ENCODE assay signal across 10 cellular contexts in genomic region chr5:154059039-154059430, GRCh38. TPM values are rescaled to one million over a fixed set of nuclear protein-coding genes. Genes with fewer than 3 reads are reported as not detected.
DNase-seq lines count a peak whose midpoint lies in the region; ATAC-seq and TF ChIP-seq lines count a peak whose summit lies in the region.
"Had no signal": no experiment of that assay in that cellular context is flagged by ENCODE, and none has a peak within 500 bp of the region (broad histone marks: within the 10 kb centered on the region; RNA-seq: fewer than 3 reads in every experiment).

No MANE protein-coding gene starts in this region.

- H3K36me3 ChIP-seq in H7 (replicated peaks; ENCODE audit: control insufficient read depth, insufficient read depth, low read length) (no peaks in the 10 kb centered on the region), neural progenitor cell (no peaks in the 10 kb centered on the region)

- POLR2A ChIA-PET in activated CD4-positive, alpha-beta T cell treated with anti-CD3 and anti-CD28 coated beads, Interleukin-2, amount 10 ng/mL, durations not matched to agents 7 days and 5 days (lab: Charles Lee) = no interaction called here

- no peak overlapping the region for H3K4me3 Mint-ChIP-seq in neural progenitor cell
- no peak overlapping the region for H3K4me3 Mint-ChIP-seq in activated CD4-positive, alpha-beta T cell treated with anti-CD3 and anti-CD28 coated beads, Interleukin-2, amount 10 ng/mL, durations not matched to agents 7 days and 5 days

- H4K20me1 ChIP-seq in neural progenitor cell (ENCODE audit: low read depth) = peaks cover 27% of the 10 kb centered on the region

- H3K4me1 Mint-ChIP-seq in neural progenitor cell = peaks cover 12% of the 10 kb centered on the region
- peaks cover 18% of the 10 kb centered on the region for H3K4me1 Mint-ChIP-seq in activated CD4-positive, alpha-beta T cell treated with anti-CD3 and anti-CD28 coated beads, Interleukin-2, amount 10 ng/mL, durations not matched to agents 7 days and 5 days

- H3K4me3 ChIP-seq in H7 (ENCODE audit: insufficient read depth, low read depth, low read length) = no peak overlapping the region
- H3K4me3 ChIP-seq in neural progenitor cell = no peak overlapping the region
- H3K4me3 ChIP-seq: body of pancreas, left lung had no signal

- peaks cover 4% of the 10 kb centered on the region for H3K36me3 Mint-ChIP-seq in neural progenitor cell
- H3K36me3 Mint-ChIP-seq in activated CD4-positive, alpha-beta T cell treated with anti-CD3 and anti-CD28 coated beads, Interleukin-2, amount 10 ng/mL, durations not matched to agents 7 days and 5 days (ENCODE audit: low read depth) = peaks cover 11% of the 10 kb centered on the region

- peaks cover 6% of the 10 kb centered on the region for H3K79me2 ChIP-seq in neural progenitor cell (ENCODE audit: low read depth)

- H3K9me3 Mint-ChIP-seq in neural progenitor cell = no peaks in the 10 kb centered on the region
- no peaks in the 10 kb centered on the region for H3K9me3 Mint-ChIP-seq in activated CD4-positive, alpha-beta T cell treated with anti-CD3 and anti-CD28 coated beads, Interleukin-2, amount 10 ng/mL, durations not matched to agents 7 days and 5 days

- H3K4me2 ChIP-seq in neural progenitor cell = peak overlapping the region; percentile 34

- H3K27me3 Mint-ChIP-seq in neural progenitor cell (ENCODE audit: insufficient read depth, low read depth) = no peaks in the 10 kb centered on the region
- no peaks in the 10 kb centered on the region for H3K27me3 Mint-ChIP-seq in activated CD4-positive, alpha-beta T cell treated with anti-CD3 and anti-CD28 coated beads, Interleukin-2, amount 10 ng/mL, durations not matched to agents 7 days and 5 days

- no peak overlapping the region for H3K27ac Mint-ChIP-seq in neural progenitor cell
- no peak overlapping the region for H3K27ac Mint-ChIP-seq in activated CD4-positive, alpha-beta T cell treated with anti-CD3 and anti-CD28 coated beads, Interleukin-2, amount 10 ng/mL, durations not matched to agents 7 days and 5 days

- H3K27me3 ChIP-seq in H7 (ENCODE audit: control insufficient read depth, insufficient read depth, low read length) (no peaks in the 10 kb centered on the region), neural progenitor cell (no peaks in the 10 kb centered on the region)
- H3K27me3 ChIP-seq: body of pancreas, left lung had no signal

- H2AFZ ChIP-seq in neural progenitor cell (replicated peaks) = no peak overlapping the region

- ATAC-seq in GM19025 (IDR thresholded peaks at IDR 0.05; ENCODE audit: low read depth, unreplicated experiment) (peak; percentile 56), HG03521 (IDR thresholded peaks at IDR 0.05; ENCODE audit: unreplicated experiment) (peak; percentile 34)

- peak; percentile 16 for DNase-seq in H7
- DNase-seq in neural progenitor cell (ENCODE audit: low spot score) = peak; percentile 43
- no peak for DNase-seq in activated CD4-positive, alpha-beta T cell treated with anti-CD3 and anti-CD28 coated beads, Interleukin-2, amount 10 ng/mL, durations not matched to agents 7 days and 5 days
- DNase-seq in epidermal melanocyte (ENCODE audit: insufficient read length, low spot score) = no peak
- no peak for DNase-seq in NCI-H1105 (lab: John Stamatoyannopoulos, UW)
- DNase-seq: activated CD8-positive, alpha-beta memory T cell treated with anti-CD3 and anti-CD28 coated beads for 24 hours; left lung had no signal

- H3K9me3 ChIP-seq in neural progenitor cell (ENCODE audit: low read depth) = no peaks in the 10 kb centered on the region
- H3K9me3 ChIP-seq: body of pancreas, left lung had no signal

- H3F3A ChIP-seq in neural progenitor cell (ENCODE audit: low read depth) = peaks cover 7% of the 10 kb centered on the region

- no peak overlapping the region for H3K9ac ChIP-seq in neural progenitor cell

- CTCF ChIA-PET in activated CD4-positive, alpha-beta T cell treated with anti-CD3 and anti-CD28 coated beads, Interleukin-2, amount 10 ng/mL, durations not matched to agents 7 days and 5 days (lab: Charles Lee) = interaction anchor here (1.0 to 3.9 kb wide), 7 partner anchors 9 to 316 kb away, joined by 3 to 23 read pairs (median 3); no protein-coding TSS in a partner anchor

- peaks cover 10% of the 10 kb centered on the region for H3K4me1 ChIP-seq in neural progenitor cell

- no peak overlapping the region for H3K27ac ChIP-seq in neural progenitor cell
- H3K27ac ChIP-seq: body of pancreas, left lung had no signal

- no peak for TF ChIP-seq CTCF in neural progenitor cell (IDR thresholded peaks at IDR 0.05)

RNA-seq across cellular contexts. Expression of gene MFAP3, which starts 20.3 kb away (rescaled TPM):
- total RNA-seq in H7 (2014; rRNA removed; shearing (Covaris generic)) = 25.9 and 27.3 TPM in 2 replicates
- 63.6 and 89.7 TPM in 2 replicates for total RNA-seq in neural progenitor cell (ENCODE audit: low replicate concordance)
- 10 to 100 TPM; 26.3 to 28.7 TPM for total RNA-seq in activated CD4-positive, alpha-beta T cell treated with anti-CD3 and anti-CD28 coated beads, Interleukin-2, amount 10 ng/mL, durations not matched to agents 7 days and 5 days

RNA-seq across cellular contexts. Expression of gene FAM114A2, which starts 20.3 kb away (rescaled TPM):
- total RNA-seq in H7 (2014; rRNA removed; shearing (Covaris generic)) = 6.1 and 9.6 TPM in 2 replicates
- 13.2 and 19.9 TPM in 2 replicates for total RNA-seq in neural progenitor cell (ENCODE audit: low replicate concordance)
- total RNA-seq in activated CD4-positive, alpha-beta T cell treated with anti-CD3 and anti-CD28 coated beads, Interleukin-2, amount 10 ng/mL, durations not matched to agents 7 days and 5 days = 10 to 100 TPM; 19.1 to 22.7 TPM

Comparison
In these comparisons a context has a peak if more than half of its experiments do, and no peak if none do; other contexts are left out.
1. DNase-seq: peak in H7 (single experiment) and neural progenitor cell (single experiment); none in activated CD4-positive, alpha-beta T cell treated with anti-CD3 and anti-CD28 coated beads, Interleukin-2, amount 10 ng/mL, durations not matched to agents 7 days and 5 days (single experiment), epidermal melanocyte (single experiment) and NCI-H1105 (single experiment).